10 cellular contexts compared by ENCODE assay signal in genomic region chr7:134779741-134780065, GRCh38. TPM values are rescaled to one million over a fixed set of nuclear protein-coding genes. Genes with fewer than 3 reads are reported as not detected.
A peak's percentile ranks its signal among the peaks of the same experiment; 100 is the strongest.
DNase-seq lines count a peak whose midpoint lies in the region; ATAC-seq and TF ChIP-seq lines count a peak whose summit lies in the region.
"Had no signal": no experiment of that assay in that cellular context is flagged by ENCODE, and none has a peak within 500 bp of the region (broad histone marks: within the 10 kb centered on the region; RNA-seq: fewer than 3 reads in every experiment).

No MANE protein-coding gene starts in this region.

- H3K4me2 ChIP-seq in trophoblast cell (ENCODE audit: low read length), result peak overlapping the region; percentile 59

- H3K27me3 ChIP-seq in ascending aorta (no peaks in the 10 kb centered on the region), right cardiac atrium (ENCODE audit: control insufficient read depth, insufficient read depth) (no peaks in the 10 kb centered on the region), trophoblast cell (ENCODE audit: insufficient read depth, low read length) (no peaks in the 10 kb centered on the region)

- no peak overlapping the region for H4K12ac ChIP-seq in trophoblast cell (ENCODE audit: low read depth, low read length)

- H2AK5ac ChIP-seq in trophoblast cell (ENCODE audit: low read length), result no peak overlapping the region

- H2BK5ac ChIP-seq in trophoblast cell (ENCODE audit: low read depth, low read length, poor library complexity), result peak overlapping the region; percentile 89

- no peak overlapping the region for H3K18ac ChIP-seq in trophoblast cell (ENCODE audit: low read length)

- no peak overlapping the region for H3K23ac ChIP-seq in trophoblast cell (ENCODE audit: low read length)

- peak overlapping the region; percentile 74 for H3K14ac ChIP-seq in trophoblast cell (ENCODE audit: low read length)

- no peaks in the 10 kb centered on the region for H3K9me3 ChIP-seq in ascending aorta
- no peaks in the 10 kb centered on the region for H3K9me3 ChIP-seq in right cardiac atrium (ENCODE audit: control insufficient read depth, low read length)
- H3K9me3 ChIP-seq in trophoblast cell (ENCODE audit: insufficient read depth, low read depth, low read length), result peaks cover 2% of the 10 kb centered on the region

- ATAC-seq in right cardiac atrium, result peak; percentile 3 to 10

- H3K9ac ChIP-seq in trophoblast cell (ENCODE audit: low read length), result peak overlapping the region; percentile 91

- H2BK120ac ChIP-seq in trophoblast cell (ENCODE audit: insufficient read depth, low read length, poor library complexity), result peak overlapping the region; percentile 82

- H2AFZ ChIP-seq in trophoblast cell (ENCODE audit: insufficient read depth, low read length, poor library complexity), result no peak overlapping the region

- H3K4ac ChIP-seq in trophoblast cell (ENCODE audit: low read depth, low read length), result peak overlapping the region; percentile 67

- H3K4me3 ChIP-seq in AG10803 (ENCODE audit: low read length) (peak overlapping the region; percentile 77), ascending aorta (peak overlapping the region; percentile 69 to 73), right cardiac atrium (ENCODE audit: low read length) (peak overlapping the region; percentile 100), trophoblast cell (ENCODE audit: low read depth, low read length) (peak overlapping the region; percentile 75)

- H3K36me3 ChIP-seq in ascending aorta, result no peaks in the 10 kb centered on the region
- peaks cover 10 to 14% of the 10 kb centered on the region in 2 experiments for H3K36me3 ChIP-seq in trophoblast cell (ENCODE audit: control insufficient read depth in 1 of 2, insufficient read depth in 2 of 2, low read length in 2 of 2)

- H3K27ac ChIP-seq in ascending aorta, result peak overlapping the region; percentile 82 to 94
- peak overlapping the region; percentile 71 for H3K27ac ChIP-seq in right cardiac atrium (ENCODE audit: low read length)
- H3K27ac ChIP-seq in trophoblast cell (ENCODE audit: low read depth, low read length), result peak overlapping the region; percentile 97

- H3K79me2 ChIP-seq in trophoblast cell (ENCODE audit: control insufficient read depth, insufficient read depth, low read length, poor library complexity), result peaks cover 21% of the 10 kb centered on the region

- H3K79me1 ChIP-seq in trophoblast cell (ENCODE audit: low read length), result peaks cover 22% of the 10 kb centered on the region

- H2BK12ac ChIP-seq in trophoblast cell (ENCODE audit: low read length), result peak overlapping the region; percentile 52

- H4K8ac ChIP-seq in trophoblast cell (ENCODE audit: low read depth, low read length), result no peak overlapping the region

- peaks cover 4 to 15% of the 10 kb centered on the region in 2 donors for H3K4me1 ChIP-seq in ascending aorta
- peaks cover 12% of the 10 kb centered on the region for H3K4me1 ChIP-seq in right cardiac atrium (ENCODE audit: control insufficient read depth, insufficient read depth, low read length)
- H3K4me1 ChIP-seq in trophoblast cell (ENCODE audit: control insufficient read depth in 1 of 2, insufficient read depth in 2 of 2, low read length in 2 of 2), result peaks cover 14 to 30% of the 10 kb centered on the region in 2 experiments

- WGBS in right cardiac atrium, result 10% methylated on average over 4 of the region's 4 CpGs
- WGBS in trophoblast cell (ENCODE audit: extremely low coverage, insufficient coverage, insufficient read length), result no CpG with 5 or more reads among the region's 4 CpGs

- DNase-seq in AG10803 (ENCODE audit: low read depth) (no peak), ascending aorta (ENCODE audit: low spot score in 2 of 2) (no peak), right cardiac atrium (no peak), trophoblast cell (peak in 1 of 2 donors; percentile 73), AML-193 (lab: John Stamatoyannopoulos, UW) (no peak), SKM-1 (lab: John Stamatoyannopoulos, UW; ENCODE audit: unreplicated experiment) (no peak), T-helper 9 cell (no peak)
- no peak for DNase-seq in activated CD8-positive, alpha-beta memory T cell treated with anti-CD3 and anti-CD28 coated beads, Interleukin-2, amount 50 U/mL, for 4 hours
- DNase-seq: CD8-positive, alpha-beta memory T cell; NCI-H2171 had no signal

- peak overlapping the region; percentile 46 for H4K91ac ChIP-seq in trophoblast cell (ENCODE audit: low read depth, low read length)

- TF ChIP-seq CTCF in AG10803 (conservative IDR thresholded peaks at IDR 0.05; ENCODE audit: low read length), result no peak
- TF ChIP-seq CTCF in ascending aorta (IDR thresholded peaks at IDR 0.05), result no peak

- intact Hi-C loops in ascending aorta (cut with DNase I), result loop anchor here (1.0 to 5.0 kb wide), 5 partner anchors 49 to 208 kb away; partner anchors contain the start of gene AGBL3
- intact Hi-C loops in right cardiac atrium (cut with DNase I), result loop anchor here in 1 of 4 donors (10.0 kb wide), 1 partner anchor 155 kb away; no protein-coding TSS in a partner anchor

RNA-seq across cellular contexts. Expression of gene CALD1, which starts 0.3 kb away (rescaled TPM):
- total RNA-seq in ascending aorta, result 352 TPM
- 100 to 1,000 TPM; 127 to 214 (median 137) TPM for total RNA-seq in right cardiac atrium
- 93.9 TPM for polyA plus RNA-seq in right cardiac atrium
- polyA plus RNA-seq in trophoblast cell (2013), result 510 and 518 TPM in 2 replicates
- polyA plus RNA-seq: CD8-positive, alpha-beta memory T cell had no signal
